ENCODE assay signal across 9 cellular contexts in the genomic region with DNA sequence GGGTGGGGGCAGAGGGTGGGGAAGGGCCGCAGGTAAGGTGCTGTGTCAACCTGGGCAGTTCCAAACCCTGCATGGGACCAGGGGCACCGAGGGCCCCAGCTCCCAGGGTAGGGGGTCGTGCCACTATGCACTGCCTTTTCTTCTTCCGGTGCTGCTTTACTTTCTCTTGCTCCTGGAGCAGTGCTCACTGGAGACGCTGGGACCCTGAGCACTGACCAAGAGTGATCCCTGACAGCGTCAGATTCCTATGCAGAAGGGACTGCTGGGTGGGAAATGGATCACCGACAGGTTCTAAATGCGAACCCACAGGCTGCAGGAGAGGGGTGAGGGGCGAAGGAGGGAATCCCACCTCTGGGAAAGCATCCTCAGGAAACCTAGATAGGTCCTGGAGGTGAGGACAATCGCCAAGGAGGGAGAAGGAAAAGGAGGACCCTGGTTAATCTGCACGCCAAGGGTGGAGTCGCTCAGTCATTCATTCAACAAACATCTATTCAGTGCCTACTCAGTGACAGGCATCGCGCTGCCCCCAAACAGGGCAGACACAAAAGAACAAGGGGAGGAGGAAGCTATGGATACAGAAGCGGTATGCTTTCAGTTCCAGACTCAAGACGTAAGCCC.
DNase-seq lines count a peak whose midpoint lies in the region; ATAC-seq, FAIRE-seq and TF ChIP-seq lines count a peak whose summit lies in the region.
"Had no signal": no experiment of that assay in that cellular context is flagged by ENCODE, and none has a peak within 500 bp of the region (broad histone marks: within the 10 kb centered on the region; RNA-seq: fewer than 3 reads in every experiment).

No MANE protein-coding gene starts in this region.

- H3K18ac ChIP-seq in mesenchymal stem cell (ENCODE audit: low read depth in 1 of 2, low read length in 2 of 2) = no peak overlapping the region

- H3K4me1 ChIP-seq in A549 (peaks cover 40% of the 10 kb centered on the region), mesenchymal stem cell (ENCODE audit: control insufficient read depth, insufficient read depth, low read depth, low read length) (peaks cover 18% of the 10 kb centered on the region)

- in situ Hi-C loops in brain microvascular endothelial cell (cut with HindIII; ENCODE audit: low pct_ligation_motif_present, low sequenced_read_pairs) = no loop called here

- H3K27ac ChIP-seq in A549 (peak overlapping the region; percentile 80 to 91), brain microvascular endothelial cell (peak overlapping the region; percentile 73), mesenchymal stem cell (ENCODE audit: low read length, poor library complexity, severe bottlenecking) (peak overlapping the region; percentile 43)

- H2BK5ac ChIP-seq in mesenchymal stem cell (ENCODE audit: low read depth, low read length, poor library complexity, severe bottlenecking) = no peak overlapping the region

- no peak for TF ChIP-seq POLR2A in A549 (IDR thresholded peaks at IDR 0.05; ENCODE audit: low read length)
- no peak for TF ChIP-seq POLR2A in H54 (IDR thresholded peaks at IDR 0.05; ENCODE audit: low read depth, low read length)

- no peak for TF ChIP-seq EP300 in A549 (IDR thresholded peaks at IDR 0.05)

- H2BK120ac ChIP-seq in mesenchymal stem cell (ENCODE audit: low read depth, low read length) = no peak overlapping the region

- CTCF ChIA-PET in A549 (lab: Yijun Ruan, JAX) = interaction anchor here (0.9 to 17.5 kb wide), 9 partner anchors 10 to 598 kb away, joined by 3 to 334 read pairs (median 5); no protein-coding TSS in a partner anchor

- peak overlapping the region; percentile 95 for H3K4me2 ChIP-seq in A549
- H3K4me2 ChIP-seq in mesenchymal stem cell (ENCODE audit: low read length, poor library complexity, severe bottlenecking) = peak overlapping the region; percentile 89

- no peak overlapping the region for H2AK5ac ChIP-seq in mesenchymal stem cell (ENCODE audit: low read length, severe bottlenecking)

- H3K4ac ChIP-seq in mesenchymal stem cell (ENCODE audit: low read depth in 1 of 2, low read length in 2 of 2) = no peak overlapping the region

- peak overlapping the region; percentile 78 for H3K4me3 ChIP-seq in A549
- peak overlapping the region; percentile 98 for H3K4me3 ChIP-seq in brain microvascular endothelial cell (ENCODE audit: low read depth, low read length)
- peak overlapping the region; percentile 95 to 97 for H3K4me3 ChIP-seq in mesenchymal stem cell (ENCODE audit: insufficient read depth in 1 of 2, low read depth in 1 of 2, low read length in 2 of 2)

- TF ChIP-seq CTCF in A549 (IDR thresholded peaks at IDR 0.05) = no peak
- TF ChIP-seq CTCF in brain microvascular endothelial cell (IDR thresholded peaks at IDR 0.05; ENCODE audit: low read depth, low read length, missing control alignments) = no peak

- H4K91ac ChIP-seq in mesenchymal stem cell (ENCODE audit: low read length) = no peak overlapping the region

- H2AFZ ChIP-seq in mesenchymal stem cell (ENCODE audit: low read depth, low read length) = peak overlapping the region; percentile 30

- H3K27me3 ChIP-seq in brain microvascular endothelial cell (replicated peaks) = no peaks in the 10 kb centered on the region
- peaks cover 0 to 6% of the 10 kb centered on the region in 2 experiments for H3K27me3 ChIP-seq in mesenchymal stem cell (ENCODE audit: control insufficient read depth in 1 of 2, insufficient read depth in 1 of 2, low read length in 2 of 2)

- no peak overlapping the region for H3K23ac ChIP-seq in mesenchymal stem cell (ENCODE audit: low read length in 2 of 2)

- 4% methylated on average over 16 of the region's 16 CpGs for WGBS in A549 (ENCODE audit: missing lambda C conversion rate)
- 40% methylated on average over 11 of the region's 16 CpGs for WGBS in mesenchymal stem cell

- 0 out of 5 replicates have a peak, but pooled peaks of 1 of the 2 experiments have one; percentile 2 for TF ChIP-seq RAD21 in A549 (conservative IDR thresholded peaks at IDR 0.05 in 1 of 2, IDR thresholded peaks at IDR 0.05 in 1 of 2)

- FAIRE-seq in A549 (lab: Jason Lieb, UNC) = peak; percentile 94
- no peak for FAIRE-seq in H54 (lab: Jason Lieb, UNC)
- FAIRE-seq: GM12891 had no signal

- no peaks in the 10 kb centered on the region for H3K9me3 ChIP-seq in A549
- no peaks in the 10 kb centered on the region for H3K9me3 ChIP-seq in mesenchymal stem cell (ENCODE audit: control insufficient read depth, low read length)

- DNase-seq in A549 (ENCODE audit: low read depth in 1 of 2, low spot score in 1 of 2) (peak; percentile 49 to 53), H54 (ENCODE audit: insufficient read length, low spot score) (peak; percentile 35), brain microvascular endothelial cell (no peak), mesenchymal stem cell (no peak), germinal center (ENCODE audit: low spot score) (no peak), NCI-H2227 (lab: John Stamatoyannopoulos, UW; ENCODE audit: unreplicated experiment) (no peak)
- DNase-seq in activated effector memory CD4-positive, alpha-beta T cell treated with anti-CD3 and anti-CD28 coated beads, Interleukin-2, amount 50 U/mL, for 16 hours = no peak

- H3K36me3 ChIP-seq in brain microvascular endothelial cell (replicated peaks) (no peaks in the 10 kb centered on the region), mesenchymal stem cell (ENCODE audit: control insufficient read depth in 1 of 2, insufficient read depth in 2 of 2, low read depth in 1 of 2, low read length in 2 of 2) (no peaks in the 10 kb centered on the region)

- peak; percentile 12 to 42; a peak in 4 of 6 replicates for ATAC-seq in A549
- ATAC-seq in GM18909 (IDR thresholded peaks at IDR 0.05; ENCODE audit: poor library complexity, unreplicated experiment) = no peak

- H3K9ac ChIP-seq in mesenchymal stem cell (ENCODE audit: low read length) = peak overlapping the region; percentile 87

- no peak overlapping the region for H4K8ac ChIP-seq in mesenchymal stem cell (ENCODE audit: low read length)

- POLR2A ChIA-PET in A549 (lab: Yijun Ruan, JAX) = interaction anchor here (0.5 to 3.0 kb wide), 16 partner anchors 10 to 720 kb away, joined by 3 to 177 read pairs (median 4); no protein-coding TSS in a partner anchor

- no peak overlapping the region for H2BK15ac ChIP-seq in mesenchymal stem cell (ENCODE audit: low read depth, poor library complexity, severe bottlenecking)

- H3K14ac ChIP-seq in mesenchymal stem cell (ENCODE audit: low read length in 2 of 2) = no peak overlapping the region

- no peaks in the 10 kb centered on the region for H3K79me1 ChIP-seq in mesenchymal stem cell (replicated peaks; ENCODE audit: low read length, poor library complexity, severe bottlenecking)

- peak overlapping the region in 1 of 2 experiments; percentile 2 for H2BK12ac ChIP-seq in mesenchymal stem cell (ENCODE audit: low read length in 2 of 2)

TF ChIP-seq in A549, 52 proteins besides CTCF, POLR2A, EP300 and RAD21:
- no peak for TF ChIP-seq MAZ (IDR thresholded peaks at IDR 0.05; ENCODE audit: borderline replicate concordance, low read depth, low read length)
- 0 out of 2 replicates have a peak, but pooled peaks have one; percentile 27 for TF ChIP-seq MAX (IDR thresholded peaks at IDR 0.05)
- TF ChIP-seq ZC3H11A (IDR thresholded peaks at IDR 0.05) = no peak
- peak; percentile 39; the same call in 1 of the 2 replicates for TF ChIP-seq KDM1A (IDR thresholded peaks at IDR 0.05; ENCODE audit: low read depth)

Comparison
In these comparisons a context has a peak if more than half of its experiments do, and no peak if none do; other contexts are left out.
1. DNase-seq: peak in A549 (2 of 2) and H54 (single experiment); none in brain microvascular endothelial cell (single experiment), mesenchymal stem cell (single experiment), germinal center (single experiment), NCI-H2227 (single experiment) and activated effector memory CD4-positive, alpha-beta T cell treated with anti-CD3 and anti-CD28 coated beads, Interleukin-2, amount 50 U/mL, for 16 hours (single experiment).
2. Peak in every context shown above with its lines, with median percentiles within 50 percentile points of each other: H3K27ac ChIP-seq and H3K4me3 ChIP-seq.